Comparison of ENCODE assay signal across 8 cellular contexts in the genomic region with DNA sequence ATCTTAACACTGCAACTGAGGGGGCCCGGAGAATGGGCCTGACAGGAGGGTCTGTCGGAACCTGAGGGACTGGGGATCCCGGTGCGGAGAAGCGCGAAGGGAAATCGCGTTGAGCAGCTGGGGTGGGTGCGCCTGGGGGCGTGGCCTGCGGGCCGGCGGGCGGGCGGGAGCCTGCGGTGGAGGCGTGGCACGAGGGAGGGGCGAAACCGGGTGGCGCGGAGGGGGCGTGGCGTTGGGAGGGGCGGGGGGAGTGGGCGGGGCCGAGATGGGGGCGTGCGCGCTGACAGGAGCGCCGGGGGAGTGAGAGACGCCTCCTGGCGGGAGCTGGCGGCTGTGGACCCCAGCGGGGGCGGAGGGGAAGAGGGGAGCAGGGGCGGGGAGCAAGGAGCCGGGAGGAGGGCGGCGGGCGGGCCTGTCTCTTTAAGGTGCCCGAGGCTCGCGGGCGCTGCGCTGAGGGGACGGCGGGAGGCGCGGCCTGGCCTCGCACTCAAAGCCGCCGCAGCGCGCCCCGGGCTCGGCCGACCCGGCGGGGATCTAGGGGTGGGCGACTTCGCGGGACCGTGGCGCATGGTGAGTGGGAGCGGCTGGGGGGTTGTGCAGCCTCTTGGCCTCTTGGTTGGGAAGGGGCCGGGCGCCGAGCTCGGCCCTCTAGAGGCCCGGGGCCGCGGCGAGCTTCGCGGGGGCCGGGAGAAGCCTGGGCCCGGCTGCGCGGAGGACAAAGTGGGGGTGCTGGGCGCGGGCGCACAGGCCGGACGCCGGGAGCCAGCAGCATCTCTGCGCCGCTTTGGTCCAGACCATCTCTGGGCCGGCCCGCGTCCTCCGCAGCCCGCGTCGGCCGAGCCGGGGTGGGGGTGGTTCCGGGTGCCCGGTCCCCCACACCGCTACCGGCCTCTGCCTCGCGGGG. TPM values are rescaled to one million over a fixed set of nuclear protein-coding genes. Genes with fewer than 3 reads are reported as not detected.
DNase-seq lines count a peak whose midpoint lies in the region; ATAC-seq and TF ChIP-seq lines count a peak whose summit lies in the region.

A gene (plus strand): TSS at position 423 of the 904 bp plus-strand sequence. CDS start 2,457 bp downstream, outside the sequence.

- H3K36me3 Mint-ChIP-seq in CD14-positive monocyte: peaks cover 0 to 3% of the 10 kb centered on the region in 2 donors
- H3K36me3 Mint-ChIP-seq in activated CD4-positive, alpha-beta memory T cell treated with anti-CD3 and anti-CD28 coated beads for 36 hours: no peaks in the 10 kb centered on the region

- H3K4me3 ChIP-seq in duodenal mucosa (ENCODE audit: low read depth in 1 of 2, low read length in 2 of 2): peak within 1 kb of the TSS; percentile 78 to 90
- H3K4me3 ChIP-seq in lower leg skin (ENCODE audit: low read depth, poor library complexity, severe bottlenecking): peak within 1 kb of the TSS; percentile 68

- WGBS in lower leg skin, 2 donors: 0 to 3% methylated on average over 33 to 73 of the region's 104 CpGs

- peaks cover 9 to 13% of the 10 kb centered on the region in 2 donors for H3K4me1 ChIP-seq in duodenal mucosa (ENCODE audit: control insufficient read depth in 1 of 2, insufficient read depth in 2 of 2, low read length in 2 of 2)

- no peak for TF ChIP-seq POLR2A in lower leg skin (IDR thresholded peaks at IDR 0.05)

- peaks cover 5 to 8% (median 8%) of the 10 kb centered on the region in 3 donors for H3K27me3 Mint-ChIP-seq in CD14-positive monocyte (ENCODE audit: low read depth in 3 of 3)
- peaks cover 6% of the 10 kb centered on the region for H3K27me3 Mint-ChIP-seq in activated CD4-positive, alpha-beta memory T cell treated with anti-CD3 and anti-CD28 coated beads for 36 hours

- H3K4me3 Mint-ChIP-seq in CD14-positive monocyte: peak within 1 kb of the TSS; percentile 92 to 93
- H3K4me3 Mint-ChIP-seq in activated CD4-positive, alpha-beta memory T cell treated with anti-CD3 and anti-CD28 coated beads for 36 hours: peak within 1 kb of the TSS; percentile 83

- H3K9me3 ChIP-seq in duodenal mucosa (ENCODE audit: control insufficient read depth in 1 of 2, low read length in 2 of 2): no peaks in the 10 kb centered on the region

- ATAC-seq in GM19324 (IDR thresholded peaks at IDR 0.05; ENCODE audit: low FRiP score, unreplicated experiment): peak; percentile 87
- ATAC-seq in HG03469 (IDR thresholded peaks at IDR 0.05; ENCODE audit: unreplicated experiment): peak; percentile 57

- no peaks in the 10 kb centered on the region for H3K27me3 ChIP-seq in duodenal mucosa (ENCODE audit: control insufficient read depth in 1 of 2, insufficient read depth in 2 of 2, low read length in 2 of 2)

- H3K9ac ChIP-seq in duodenal mucosa (ENCODE audit: low read depth in 1 of 2, low read length in 2 of 2): peak within 1 kb of the TSS; percentile 71 to 77

- H3K4me1 Mint-ChIP-seq in CD14-positive monocyte: peaks cover 27% of the 10 kb centered on the region
- peaks cover 20% of the 10 kb centered on the region for H3K4me1 Mint-ChIP-seq in activated CD4-positive, alpha-beta memory T cell treated with anti-CD3 and anti-CD28 coated beads for 36 hours (ENCODE audit: low read depth)

- peak within 1 kb of the TSS; percentile 63 to 88 (median 81) for H3K27ac Mint-ChIP-seq in CD14-positive monocyte
- peak within 1 kb of the TSS; percentile 47 for H3K27ac Mint-ChIP-seq in activated CD4-positive, alpha-beta memory T cell treated with anti-CD3 and anti-CD28 coated beads for 36 hours

- CTCF ChIA-PET in activated CD4-positive, alpha-beta memory T cell treated with anti-CD3 and anti-CD28 coated beads for 36 hours (lab: Charles Lee): interaction anchor here (0.6 to 2.8 kb wide), 10 partner anchors 11 to 285 kb away, joined by 3 to 11 read pairs (median 4); no protein-coding TSS in a partner anchor

- peaks cover 0 to 5% (median 0%) of the 10 kb centered on the region in 7 donors for H3K9me3 Mint-ChIP-seq in CD14-positive monocyte
- no peaks in the 10 kb centered on the region for H3K9me3 Mint-ChIP-seq in activated CD4-positive, alpha-beta memory T cell treated with anti-CD3 and anti-CD28 coated beads for 36 hours

- H3K27ac ChIP-seq in duodenal mucosa (ENCODE audit: low read depth, low read length): peak within 1 kb of the TSS; percentile 73

- peak; percentile 50 for TF ChIP-seq CTCF in CD14-positive monocyte (IDR thresholded peaks at IDR 0.05)
- TF ChIP-seq CTCF in lower leg skin (IDR thresholded peaks at IDR 0.05): no peak

- DNase-seq in CD14-positive monocyte (ENCODE audit: low spot score) (peak; percentile 85), NCI-H748 (lab: John Stamatoyannopoulos, UW; ENCODE audit: unreplicated experiment) (peak; percentile 95), lower leg skin (ENCODE audit: low spot score in 2 of 2) (peak; percentile 90 to 98)
- peak; percentile 93 for DNase-seq in activated CD4-positive, alpha-beta memory T cell treated with anti-CD3 and anti-CD28 coated beads for 36 hours
- DNase-seq in stimulated activated CD4-positive, alpha-beta T cell treated with anti-CD3 and anti-CD28 coated beads, Interleukin-4, amount 100 ng/mL, for 48 hours (ENCODE audit: low read depth in 2 of 2): peak; percentile 87 to 91

- POLR2A ChIA-PET in activated CD4-positive, alpha-beta memory T cell treated with anti-CD3 and anti-CD28 coated beads for 36 hours (lab: Charles Lee): interaction anchor here (0.9 to 1.3 kb wide), 3 partner anchors 194 to 252 kb away, joined by 3 read pairs; no protein-coding TSS in a partner anchor

- H3K36me3 ChIP-seq in duodenal mucosa (ENCODE audit: control insufficient read depth in 1 of 2, insufficient read depth in 2 of 2, low read length in 2 of 2): no peaks in the 10 kb centered on the region

- intact Hi-C loops in CD14-positive monocyte (cut with micrococcal nuclease) (loop anchor here (5.0 kb wide), 3 partner anchors 138 to 267 kb away; no protein-coding TSS in a partner anchor), lower leg skin (cut with DNase I; ENCODE audit: low total_unique reads) (no loop called here)
- intact Hi-C loops in activated CD4-positive, alpha-beta memory T cell treated with anti-CD3 and anti-CD28 coated beads for 36 hours (cut with micrococcal nuclease): loop anchor here (1.0 to 10.0 kb wide), 8 partner anchors 92 to 1190 kb away; a partner anchor contains a TSS

RNA-seq across cellular contexts. Expression of the gene that starts here (rescaled TPM):
- 1 to 10 TPM; 3.9 to 5.5 TPM for polyA plus RNA-seq in CD14-positive monocyte
- 10 to 100 TPM; 11.0 to 12.2 TPM for total RNA-seq in activated CD4-positive, alpha-beta memory T cell treated with anti-CD3 and anti-CD28 coated beads for 36 hours
- 10 to 100 TPM; 21.3 to 35.1 (median 25.3) TPM for total RNA-seq in lower leg skin

Comparison
In these comparisons a context has a peak if more than half of its experiments do, and no peak if none do; other contexts are left out.
1. Peak in every context shown above with its lines: DNase-seq, ATAC-seq, H3K4me3 ChIP-seq and H3K27ac ChIP-seq.